1 cellular context compared by ENCODE assay signal in genomic region chr18:36501100-36501499, GRCh38.
TF ChIP-seq lines count a peak whose summit lies in the region.

No MANE protein-coding gene starts in this region.

TF ChIP-seq in IMR-90, 13 proteins besides CTCF, POLR2A, EP300 and RAD21 (continued from another document):
- no peak for TF ChIP-seq RCOR1 (IDR thresholded peaks at IDR 0.05; ENCODE audit: insufficient replicate concordance, low read length)
- no peak for TF ChIP-seq FOS (IDR thresholded peaks at IDR 0.05; ENCODE audit: low read depth, low read length)
- TF ChIP-seq MAFK (IDR thresholded peaks at IDR 0.05; ENCODE audit: low read depth, low read length) = no peak
TF ChIP-seq in IMR-90: peak in this region for 0.
